In the genomic region with DNA sequence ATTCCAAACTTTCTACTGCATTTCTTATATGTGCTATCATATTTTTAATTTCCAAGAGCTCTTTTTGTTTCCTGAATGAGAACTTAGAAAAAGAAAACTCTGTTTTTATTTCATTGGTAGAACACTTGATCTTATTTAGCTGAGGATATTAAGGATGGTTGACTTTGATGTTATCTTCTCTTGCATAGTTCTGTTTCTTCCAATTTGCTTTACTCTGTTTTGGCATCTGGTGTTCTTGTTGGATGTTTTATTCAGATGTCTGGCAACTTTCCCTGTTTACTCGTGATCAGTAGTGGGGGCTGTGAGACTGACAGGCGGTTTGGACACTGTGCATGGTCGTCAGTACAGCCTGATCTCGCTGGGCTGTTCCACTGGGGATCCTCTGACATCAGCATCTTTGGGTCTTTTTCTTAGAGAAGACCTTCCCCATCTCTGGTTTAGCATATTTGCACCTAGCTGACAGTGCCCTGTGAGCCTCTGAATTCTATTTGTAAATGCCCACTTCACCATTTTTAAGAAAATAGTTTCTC, we compare ENCODE assay signal across 25 cellular contexts.
A peak's percentile ranks its signal among the peaks of the same experiment; 100 is the strongest.
DNase-seq lines count a peak whose midpoint lies in the region; ATAC-seq, FAIRE-seq and TF ChIP-seq lines count a peak whose summit lies in the region.
"Had no signal": no experiment of that assay in that cellular context is flagged by ENCODE, and none has a peak within 500 bp of the region (broad histone marks: within the 10 kb centered on the region; RNA-seq: fewer than 3 reads in every experiment).

No MANE protein-coding gene starts in this region.

- H3K4me1 ChIP-seq in right cardiac atrium (ENCODE audit: control insufficient read depth, insufficient read depth, low read length) (peaks cover 3% of the 10 kb centered on the region), BE2C (peaks cover 8% of the 10 kb centered on the region), K562 (replicated peaks in 1 of 2; ENCODE audit: control insufficient read depth in 2 of 2, insufficient read depth in 2 of 2, low read length in 2 of 2) (peaks cover 0 to 12% of the 10 kb centered on the region in 2 experiments; a peak in 2 of 5 replicates)
- H3K4me1 ChIP-seq: A549, HAP-1 had no signal

- H3K27ac ChIP-seq in right cardiac atrium (ENCODE audit: low read length) (no peak overlapping the region), K562 (ENCODE audit: extremely low read depth, low read depth, low read length) (no peak overlapping the region)
- H3K27ac ChIP-seq: A549 had no signal

- TF ChIP-seq EP300 in K562 (IDR thresholded peaks at IDR 0.05; ENCODE audit: low read length): no peak

- peak; percentile 26 for FAIRE-seq in K562 (lab: Jason Lieb, UNC)
- FAIRE-seq: A549, GM12878, GM19239, H54 had no signal

- in situ Hi-C loops in K562 (cut with MboI): no loop called here

- H4K20me1 ChIP-seq in K562 (replicated peaks; ENCODE audit: control insufficient read depth, insufficient read depth, low read length): no peaks in the 10 kb centered on the region

- WGBS in right cardiac atrium: 23% methylated on average over 4 of the region's 4 CpGs
- WGBS in K562 (ENCODE audit: insufficient coverage, low coverage, missing lambda C conversion rate): 5% methylated on average over 4 of the region's 4 CpGs

- no peak for TF ChIP-seq RAD21 in K562 (CRISPR knock-in tag; conservative IDR thresholded peaks at IDR 0.05 in 1 of 2, IDR thresholded peaks at IDR 0.05 in 1 of 2)

- TF ChIP-seq CTCF in BE2C (IDR thresholded peaks at IDR 0.05; ENCODE audit: low read depth, low read length) (no peak), K562 (IDR thresholded peaks at IDR 0.05 in 2 of 3, conservative IDR thresholded peaks at IDR 0.05 in 1 of 3; ENCODE audit: insufficient read depth in 2 of 3, low read depth in 1 of 3, low read length in 3 of 3) (no peak)

- H3K9me1 ChIP-seq in K562 (ENCODE audit: control insufficient read depth, insufficient read depth, low read length): no peaks in the 10 kb centered on the region

- no peak overlapping the region for H2AFZ ChIP-seq in K562 (ENCODE audit: low read depth, low read length)

- POLR2A ChIA-PET in K562 (lab: Yijun Ruan, JAX): interaction anchor here (1.0 kb wide), 1 partner anchor 9 kb away, joined by 4 read pairs; no protein-coding TSS in a partner anchor

- H3K27me3 ChIP-seq in right cardiac atrium (ENCODE audit: control insufficient read depth, insufficient read depth) (no peaks in the 10 kb centered on the region), BE2C (no peaks in the 10 kb centered on the region), K562 (ENCODE audit: control insufficient read depth in 2 of 2, insufficient read depth in 2 of 2, low read length in 2 of 2) (peaks cover under 1 to 3% of the 10 kb centered on the region in 2 experiments; a peak in 2 of 5 replicates)

- TF ChIP-seq POLR2A in K562 (conservative IDR thresholded peaks at IDR 0.05): no peak

- DNase-seq in Right ventricle myocardium inferior (ENCODE audit: missing footprints): no peak
- no peak for DNase-seq in right cardiac atrium
- peak; percentile 37 for DNase-seq in BE2C
- peak; percentile 13 for DNase-seq in DMS 273 treated with DMSO at 0.1 percent for 48 hours (lab: John Stamatoyannopoulos, UW)
- no peak for DNase-seq in K562 (ENCODE audit: extremely low read depth in 1 of 4, low spot score in 3 of 4)
- no peak for DNase-seq in OCI-M2 (lab: John Stamatoyannopoulos, UW; ENCODE audit: unreplicated experiment)
- DNase-seq in NCI-H345 (lab: John Stamatoyannopoulos, UW): no peak
- DNase-seq: 8988T; ACHN; AML-193; C1 segment of cervical spinal cord; Calu3; CD4-positive, alpha-beta memory T cell; COR-L47; DMS79; EL; GDM1; GOT3; HFFc6 had no signal

- H3K9me3 ChIP-seq in right cardiac atrium (ENCODE audit: control insufficient read depth, low read length): no peaks in the 10 kb centered on the region
- H3K9me3 ChIP-seq in BE2C: no peaks in the 10 kb centered on the region
- no peaks in the 10 kb centered on the region for H3K9me3 ChIP-seq in K562 (replicated peaks; ENCODE audit: control insufficient read depth, insufficient read depth, low read depth, low read length)
- H3K9me3 ChIP-seq: A549, HAP-1 had no signal

- H3K4me3 ChIP-seq in right cardiac atrium (ENCODE audit: low read length) (no peak overlapping the region), BE2C (ENCODE audit: low read depth, low read length) (no peak overlapping the region), K562 (no peak overlapping the region)
- H3K4me3 ChIP-seq: A549, GM12878, HAP-1 had no signal

- intact Hi-C loops in Right ventricle myocardium inferior (cut with DNase I): no loop called here
- intact Hi-C loops in right cardiac atrium (cut with DNase I): no loop called here
- intact Hi-C loops in K562 (cut with micrococcal nuclease): no loop called here

- H3K9ac ChIP-seq in K562 (ENCODE audit: insufficient read depth in 1 of 2, low read depth in 2 of 2, low read length in 2 of 2): no peak overlapping the region

- no TSS peak for BruUV-seq in K562 (replicated peaks; lab: Mats Ljungman, UMichigan)

- H3K4me2 ChIP-seq in K562 (ENCODE audit: insufficient read depth, low read length): no peak overlapping the region; the same call in 1 of the 2 replicates
- H3K4me2 ChIP-seq: A549 had no signal

- H3K36me3 ChIP-seq in BE2C (no peaks in the 10 kb centered on the region), K562 (ENCODE audit: control insufficient read depth, insufficient read depth, low read length) (no peaks in the 10 kb centered on the region)
- H3K36me3 ChIP-seq: HAP-1 had no signal

- ATAC-seq in Right ventricle myocardium inferior (peak; percentile 48), right cardiac atrium (no peak), K562 (no peak), GM21576 (IDR thresholded peaks at IDR 0.05; ENCODE audit: unreplicated experiment) (no peak)
- ATAC-seq: A549, GM12878 had no signal

- CTCF ChIA-PET in K562 (lab: Yijun Ruan, JAX; ENCODE audit: low intra/inter-chr PET ratio): no interaction called here

- no peaks in the 10 kb centered on the region for H3K79me2 ChIP-seq in K562 (ENCODE audit: control insufficient read depth, insufficient read depth, low read length)

TF ChIP-seq in K562, 482 proteins besides CTCF, POLR2A, EP300 and RAD21 (continues in another document):
- TF ChIP-seq FOSL1 (tag; conservative IDR thresholded peaks at IDR 0.05) (no peak), ZNF707 (CRISPR knock-in tag; conservative IDR thresholded peaks at IDR 0.05) (no peak), POLR2H (tag; IDR thresholded peaks at IDR 0.05; ENCODE audit: low read depth) (no peak), STAT5A (IDR thresholded peaks at IDR 0.05; ENCODE audit: borderline replicate concordance, low read length) (no peak), HNRNPL (IDR thresholded peaks at IDR 0.05; ENCODE audit: low read depth, low read length) (no peak), PRMT5 (CRISPR knock-in tag; IDR thresholded peaks at IDR 0.05) (no peak), RBFOX2 (IDR thresholded peaks at IDR 0.05; ENCODE audit: low read depth, low read length) (no peak)
- TF ChIP-seq, protein P1, sequence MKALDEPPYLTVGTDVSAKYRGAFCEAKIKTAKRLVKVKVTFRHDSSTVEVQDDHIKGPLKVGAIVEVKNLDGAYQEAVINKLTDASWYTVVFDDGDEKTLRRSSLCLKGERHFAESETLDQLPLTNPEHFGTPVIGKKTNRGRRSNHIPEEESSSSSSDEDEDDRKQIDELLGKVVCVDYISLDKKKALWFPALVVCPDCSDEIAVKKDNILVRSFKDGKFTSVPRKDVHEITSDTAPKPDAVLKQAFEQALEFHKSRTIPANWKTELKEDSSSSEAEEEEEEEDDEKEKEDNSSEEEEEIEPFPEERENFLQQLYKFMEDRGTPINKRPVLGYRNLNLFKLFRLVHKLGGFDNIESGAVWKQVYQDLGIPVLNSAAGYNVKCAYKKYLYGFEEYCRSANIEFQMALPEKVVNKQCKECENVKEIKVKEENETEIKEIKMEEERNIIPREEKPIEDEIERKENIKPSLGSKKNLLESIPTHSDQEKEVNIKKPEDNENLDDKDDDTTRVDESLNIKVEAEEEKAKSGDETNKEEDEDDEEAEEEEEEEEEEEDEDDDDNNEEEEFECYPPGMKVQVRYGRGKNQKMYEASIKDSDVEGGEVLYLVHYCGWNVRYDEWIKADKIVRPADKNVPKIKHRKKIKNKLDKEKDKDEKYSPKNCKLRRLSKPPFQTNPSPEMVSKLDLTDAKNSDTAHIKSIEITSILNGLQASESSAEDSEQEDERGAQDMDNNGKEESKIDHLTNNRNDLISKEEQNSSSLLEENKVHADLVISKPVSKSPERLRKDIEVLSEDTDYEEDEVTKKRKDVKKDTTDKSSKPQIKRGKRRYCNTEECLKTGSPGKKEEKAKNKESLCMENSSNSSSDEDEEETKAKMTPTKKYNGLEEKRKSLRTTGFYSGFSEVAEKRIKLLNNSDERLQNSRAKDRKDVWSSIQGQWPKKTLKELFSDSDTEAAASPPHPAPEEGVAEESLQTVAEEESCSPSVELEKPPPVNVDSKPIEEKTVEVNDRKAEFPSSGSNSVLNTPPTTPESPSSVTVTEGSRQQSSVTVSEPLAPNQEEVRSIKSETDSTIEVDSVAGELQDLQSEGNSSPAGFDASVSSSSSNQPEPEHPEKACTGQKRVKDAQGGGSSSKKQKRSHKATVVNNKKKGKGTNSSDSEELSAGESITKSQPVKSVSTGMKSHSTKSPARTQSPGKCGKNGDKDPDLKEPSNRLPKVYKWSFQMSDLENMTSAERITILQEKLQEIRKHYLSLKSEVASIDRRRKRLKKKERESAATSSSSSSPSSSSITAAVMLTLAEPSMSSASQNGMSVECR (CRISPR knock-in tag; IDR thresholded peaks at IDR 0.05): no peak
- TF ChIP-seq, protein P2, sequence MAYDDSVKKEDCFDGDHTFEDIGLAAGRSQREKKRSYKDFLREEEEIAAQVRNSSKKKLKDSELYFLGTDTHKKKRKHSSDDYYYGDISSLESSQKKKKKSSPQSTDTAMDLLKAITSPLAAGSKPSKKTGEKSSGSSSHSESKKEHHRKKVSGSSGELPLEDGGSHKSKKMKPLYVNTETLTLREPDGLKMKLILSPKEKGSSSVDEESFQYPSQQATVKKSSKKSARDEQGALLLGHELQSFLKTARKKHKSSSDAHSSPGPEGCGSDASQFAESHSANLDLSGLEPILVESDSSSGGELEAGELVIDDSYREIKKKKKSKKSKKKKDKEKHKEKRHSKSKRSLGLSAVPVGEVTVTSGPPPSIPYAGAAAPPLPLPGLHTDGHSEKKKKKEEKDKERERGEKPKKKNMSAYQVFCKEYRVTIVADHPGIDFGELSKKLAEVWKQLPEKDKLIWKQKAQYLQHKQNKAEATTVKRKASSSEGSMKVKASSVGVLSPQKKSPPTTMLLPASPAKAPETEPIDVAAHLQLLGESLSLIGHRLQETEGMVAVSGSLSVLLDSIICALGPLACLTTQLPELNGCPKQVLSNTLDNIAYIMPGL (CRISPR knock-in tag; IDR thresholded peaks at IDR 0.05): no peak
- TF ChIP-seq, protein P3, sequence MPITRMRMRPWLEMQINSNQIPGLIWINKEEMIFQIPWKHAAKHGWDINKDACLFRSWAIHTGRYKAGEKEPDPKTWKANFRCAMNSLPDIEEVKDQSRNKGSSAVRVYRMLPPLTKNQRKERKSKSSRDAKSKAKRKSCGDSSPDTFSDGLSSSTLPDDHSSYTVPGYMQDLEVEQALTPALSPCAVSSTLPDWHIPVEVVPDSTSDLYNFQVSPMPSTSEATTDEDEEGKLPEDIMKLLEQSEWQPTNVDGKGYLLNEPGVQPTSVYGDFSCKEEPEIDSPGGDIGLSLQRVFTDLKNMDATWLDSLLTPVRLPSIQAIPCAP (CRISPR knock-in tag; IDR thresholded peaks at IDR 0.05; ENCODE audit: borderline replicate concordance): no peak

Comparison
In these comparisons a context has a peak if more than half of its experiments do, and no peak if none do; other contexts are left out.
1. DNase-seq: peak in BE2C (single experiment) and DMS 273 treated with DMSO at 0.1 percent for 48 hours (single experiment); none in Right ventricle myocardium inferior (single experiment), right cardiac atrium (0 of 3), K562 (0 of 4), OCI-M2 (single experiment) and NCI-H345 (single experiment).